ENCODE assay signal across 17 cellular contexts in genomic region chr18:1053654-1054315, GRCh38.
A peak's percentile ranks its signal among the peaks of the same experiment; 100 is the strongest.
DNase-seq lines count a peak whose midpoint lies in the region; ATAC-seq and TF ChIP-seq lines count a peak whose summit lies in the region.
"Had no signal": no experiment of that assay in that cellular context is flagged by ENCODE, and none has a peak within 500 bp of the region (broad histone marks: within the 10 kb centered on the region; RNA-seq: fewer than 3 reads in every experiment).

No MANE protein-coding gene starts in this region.

- H3K79me2 ChIP-seq in GM23338 (replicated peaks; ENCODE audit: insufficient read depth) = 0 out of 2 replicates have a peak, but pooled peaks cover 7% of the 10 kb centered on the region

- no peak for ATAC-seq in GM23338
- no peak for ATAC-seq in GM18870 (IDR thresholded peaks at IDR 0.05; ENCODE audit: unreplicated experiment)
- no peak for ATAC-seq in GM19351 (IDR thresholded peaks at IDR 0.05; ENCODE audit: unreplicated experiment)
- no peak for ATAC-seq in GM21786 (IDR thresholded peaks at IDR 0.05; ENCODE audit: unreplicated experiment)
- ATAC-seq: A549, GM12878 had no signal

- no peak overlapping the region for H3K4me3 ChIP-seq in GM23338
- H3K4me3 ChIP-seq in NB4 (ENCODE audit: low read depth, low read length) = no peak overlapping the region
- no peak overlapping the region for H3K4me3 ChIP-seq in astrocyte of the cerebellum (ENCODE audit: low read depth, low read length)
- H3K4me3 ChIP-seq: A549, GM12878 had no signal

- no peak overlapping the region for H2AFZ ChIP-seq in GM23338

- H3K4me1 ChIP-seq in GM23338 (ENCODE audit: insufficient read depth) = no peaks in the 10 kb centered on the region
- H3K4me1 ChIP-seq: A549, BE2C had no signal

- TF ChIP-seq CTCF in GM23338 (conservative IDR thresholded peaks at IDR 0.05; ENCODE audit: low read depth in 2 of 2) (no peak), NB4 (IDR thresholded peaks at IDR 0.05; ENCODE audit: low read depth, low read length) (no peak), astrocyte of the cerebellum (IDR thresholded peaks at IDR 0.05; ENCODE audit: low read depth, low read length, missing control alignments) (no peak), nephron progenitor cell (IDR thresholded peaks at IDR 0.05) (no peak)

- H4K20me1 ChIP-seq in GM23338 (replicated peaks; ENCODE audit: insufficient read depth) = no peaks in the 10 kb centered on the region

- no peaks in the 10 kb centered on the region for H3K9me2 ChIP-seq in GM23338 (ENCODE audit: insufficient read depth)

- no peaks in the 10 kb centered on the region for H3K27me3 ChIP-seq in GM23338 (ENCODE audit: insufficient read depth)
- H3K27me3 ChIP-seq: BE2C had no signal

- TF ChIP-seq POLR2A in NB4 (IDR thresholded peaks at IDR 0.05; ENCODE audit: extremely low read depth, insufficient read length) = no peak

- H3K36me3 Mint-ChIP-seq in GM23338 (ENCODE audit: low read depth) (no peaks in the 10 kb centered on the region), nephron progenitor cell (ENCODE audit: low read depth) (peaks cover 26% of the 10 kb centered on the region)
- H3K36me3 Mint-ChIP-seq: CD4-positive, alpha-beta memory T cell had no signal

- no peaks in the 10 kb centered on the region for H3F3A ChIP-seq in GM23338 (replicated peaks; ENCODE audit: low read depth)

- H3K4me2 ChIP-seq in GM23338 = no peak overlapping the region
- H3K4me2 ChIP-seq: A549 had no signal

- in situ Hi-C loops in astrocyte of the cerebellum (cut with HindIII; ENCODE audit: low sequenced_read_pairs) = no loop called here

- H3K4me3 Mint-ChIP-seq in GM23338 (no peak overlapping the region), nephron progenitor cell (no peak overlapping the region)
- H3K4me3 Mint-ChIP-seq: CD4-positive, alpha-beta memory T cell had no signal

- H3K4me1 Mint-ChIP-seq in GM23338 (no peaks in the 10 kb centered on the region), nephron progenitor cell (no peaks in the 10 kb centered on the region)
- H3K4me1 Mint-ChIP-seq: CD4-positive, alpha-beta memory T cell had no signal

- no peaks in the 10 kb centered on the region for H3K27me3 Mint-ChIP-seq in GM23338 (ENCODE audit: insufficient read depth, low read depth, poor library complexity)
- H3K27me3 Mint-ChIP-seq in nephron progenitor cell (ENCODE audit: low read depth, poor library complexity) = no peaks in the 10 kb centered on the region
- H3K27me3 Mint-ChIP-seq: CD4-positive, alpha-beta memory T cell had no signal

- H3K36me3 ChIP-seq in GM23338 (ENCODE audit: insufficient read depth) = peaks cover 5% of the 10 kb centered on the region; the same call in 1 of the 2 replicates
- H3K36me3 ChIP-seq: BE2C had no signal

- H3K9me3 Mint-ChIP-seq in GM23338 (peaks cover 10% of the 10 kb centered on the region; the same call in 2 of the 3 replicates), nephron progenitor cell (peaks cover 33% of the 10 kb centered on the region)

- H3K27ac Mint-ChIP-seq in GM23338 (no peak overlapping the region), nephron progenitor cell (peak overlapping the region; percentile 56)
- H3K27ac Mint-ChIP-seq: CD4-positive, alpha-beta memory T cell had no signal

- no peak overlapping the region for H3K27ac ChIP-seq in GM23338 (ENCODE audit: low read depth)
- H3K27ac ChIP-seq: A549, C4-2B had no signal

- DNase-seq in GM23338 (ENCODE audit: low spot score) (peak; percentile 21), NB4 (ENCODE audit: low read depth) (peak; percentile 6), astrocyte of the cerebellum (ENCODE audit: low read depth) (peak; percentile 18), nephron progenitor cell (no peak)
- DNase-seq in activated naive CD4-positive, alpha-beta T cell (lab: John Stamatoyannopoulos, UW) = no peak
- DNase-seq: BE2C; CD4-positive, alpha-beta memory T cell; DMS153; H7; IMR-90; KG1 had no signal

TF ChIP-seq in GM23338, 12 proteins besides CTCF, POLR2A, EP300 and RAD21:
- TF ChIP-seq POLR2AphosphoS5 (IDR thresholded peaks at IDR 0.05; ENCODE audit: low read depth) (no peak), ETS1 (IDR thresholded peaks at IDR 0.05) (no peak), STAT1 (IDR thresholded peaks at IDR 0.05; ENCODE audit: unreplicated experiment) (no peak), EZH2 (IDR thresholded peaks at IDR 0.05; ENCODE audit: low read depth, unreplicated experiment) (no peak)

Comparison
In these comparisons a context has a peak if more than half of its experiments do, and no peak if none do; other contexts are left out.
1. DNase-seq: peak in GM23338 (single experiment), NB4 (single experiment) and astrocyte of the cerebellum (single experiment); none in nephron progenitor cell (single experiment) and activated naive CD4-positive, alpha-beta T cell (0 of 4).